Comparison of ENCODE assay signal across 8 cellular contexts in the genomic region with DNA sequence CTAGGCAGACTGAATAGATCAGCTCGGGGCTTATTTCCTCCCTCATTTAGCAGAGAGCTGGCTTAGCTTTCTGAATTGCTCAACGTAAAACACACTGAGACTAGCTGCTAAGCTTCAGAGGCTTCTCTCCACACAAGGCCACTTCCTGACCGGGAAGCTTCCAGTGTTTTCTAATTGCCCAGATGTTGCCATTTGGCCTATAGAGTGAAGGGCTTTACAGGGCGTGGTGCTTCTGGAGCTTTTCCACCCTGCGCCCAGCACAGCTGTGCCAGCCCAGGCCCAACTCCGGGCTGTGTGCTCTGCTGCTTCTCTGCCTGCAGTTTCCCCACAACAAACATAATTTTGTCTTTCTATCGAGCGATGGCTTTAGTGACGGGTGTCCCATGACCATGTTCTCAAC. TPM values are rescaled to one million over a fixed set of nuclear protein-coding genes. Genes with fewer than 3 reads are reported as not detected.
DNase-seq lines count a peak whose midpoint lies in the region; ATAC-seq and TF ChIP-seq lines count a peak whose summit lies in the region.

No MANE protein-coding gene starts in this region.

- H2AFZ ChIP-seq in GM23338: no peak overlapping the region; the same call in 1 of the 2 replicates

- DNase-seq in GM23338 (ENCODE audit: low spot score) (no peak), hepatic stellate cell (ENCODE audit: low spot score) (no peak), KG1 (lab: John Stamatoyannopoulos, UW) (no peak)

- ATAC-seq in GM23338 (peak; percentile 9; the same call in 2 of the 3 replicates), GM21737 (IDR thresholded peaks at IDR 0.05; ENCODE audit: unreplicated experiment) (no peak), GM18511 (IDR thresholded peaks at IDR 0.05; ENCODE audit: unreplicated experiment) (no peak)

- H3K4me1 ChIP-seq in GM23338 (ENCODE audit: insufficient read depth) (peaks cover 25% of the 10 kb centered on the region), iPS-20b (ENCODE audit: insufficient read depth, low read length) (peaks cover 17% of the 10 kb centered on the region), skeletal muscle satellite cell (ENCODE audit: control insufficient read depth, insufficient read depth, low read length) (peaks cover 18% of the 10 kb centered on the region)

- H3K79me2 ChIP-seq in GM23338 (replicated peaks; ENCODE audit: insufficient read depth): no peaks in the 10 kb centered on the region

- H3K9me3 ChIP-seq in iPS-20b (ENCODE audit: insufficient read depth, low read depth, low read length) (no peaks in the 10 kb centered on the region), skeletal muscle satellite cell (replicated peaks; ENCODE audit: low read length) (no peaks in the 10 kb centered on the region)

- H3K27ac Mint-ChIP-seq in GM23338: 0 out of 2 replicates have a peak overlapping the region, but pooled peaks have one; percentile 6

- H3K9ac ChIP-seq in iPS-20b (ENCODE audit: low read depth, low read length) (peak overlapping the region; percentile 52; the same call in 1 of the 2 replicates), skeletal muscle satellite cell (ENCODE audit: low read depth, low read length) (peak overlapping the region; percentile 58)

- no peaks in the 10 kb centered on the region for H4K20me1 ChIP-seq in GM23338 (replicated peaks; ENCODE audit: insufficient read depth)

- H3K9me2 ChIP-seq in GM23338 (ENCODE audit: insufficient read depth): no peaks in the 10 kb centered on the region; the same call in 1 of the 2 replicates

- H3K9me3 Mint-ChIP-seq in GM23338: no peaks in the 10 kb centered on the region

- H3K27me3 Mint-ChIP-seq in GM23338 (ENCODE audit: insufficient read depth, low read depth, poor library complexity): peaks cover 7% of the 10 kb centered on the region

- WGBS in adipose tissue, 3 donors: 52 to 80% (median 58%) methylated on average over 9 of the region's 9 CpGs

- H3F3A ChIP-seq in GM23338 (replicated peaks; ENCODE audit: low read depth): peaks cover 7% of the 10 kb centered on the region

- TF ChIP-seq CTCF in GM23338 (conservative IDR thresholded peaks at IDR 0.05; ENCODE audit: low read depth in 2 of 2): no peak

- H3K4me2 ChIP-seq in GM23338: peak overlapping the region; percentile 67
- peak overlapping the region; percentile 95 for H3K4me2 ChIP-seq in skeletal muscle satellite cell (ENCODE audit: low read length)

- H3K27ac ChIP-seq in GM23338 (ENCODE audit: low read depth): peak overlapping the region; percentile 87; the same call in 1 of the 2 replicates
- H3K27ac ChIP-seq in adipose tissue (ENCODE audit: low read depth, low read length): peak overlapping the region; percentile 13
- peak overlapping the region; percentile 44 for H3K27ac ChIP-seq in iPS-20b (ENCODE audit: low read length)

- peaks cover 3% of the 10 kb centered on the region; the same call in 1 of the 3 replicates for H3K36me3 Mint-ChIP-seq in GM23338 (ENCODE audit: low read depth)

- no peaks in the 10 kb centered on the region for H3K27me3 ChIP-seq in GM23338 (ENCODE audit: insufficient read depth)
- no peaks in the 10 kb centered on the region for H3K27me3 ChIP-seq in iPS-20b (ENCODE audit: insufficient read depth, low read length)
- H3K27me3 ChIP-seq in skeletal muscle satellite cell (ENCODE audit: control insufficient read depth, insufficient read depth, low read length): peaks cover 14% of the 10 kb centered on the region

- H3K4me3 ChIP-seq in GM23338: peak overlapping the region; percentile 45; the same call in 1 of the 2 replicates
- peak overlapping the region; percentile 59; the same call in 1 of the 2 replicates for H3K4me3 ChIP-seq in iPS-20b (ENCODE audit: low read length)
- peak overlapping the region; percentile 69 for H3K4me3 ChIP-seq in skeletal muscle satellite cell (ENCODE audit: low read length)

- H3K4me1 Mint-ChIP-seq in GM23338: peaks cover 31% of the 10 kb centered on the region

- H3K4me3 Mint-ChIP-seq in GM23338: peak overlapping the region; percentile 43

- H3K36me3 ChIP-seq in GM23338 (ENCODE audit: insufficient read depth): no peaks in the 10 kb centered on the region
- H3K36me3 ChIP-seq in iPS-20b (ENCODE audit: insufficient read depth, low read depth, low read length): no peaks in the 10 kb centered on the region
- no peaks in the 10 kb centered on the region for H3K36me3 ChIP-seq in skeletal muscle satellite cell (ENCODE audit: insufficient read depth, low read length)

TF ChIP-seq in GM23338, 12 proteins besides CTCF, POLR2A, EP300 and RAD21 (continues in another document):
- TF ChIP-seq POLR2AphosphoS5 (IDR thresholded peaks at IDR 0.05; ENCODE audit: low read depth): no peak
- TF ChIP-seq STAT1 (IDR thresholded peaks at IDR 0.05; ENCODE audit: unreplicated experiment): no peak
- TF ChIP-seq NANOG (IDR thresholded peaks at IDR 0.05; ENCODE audit: borderline replicate concordance): no peak
- TF ChIP-seq, protein P1, sequence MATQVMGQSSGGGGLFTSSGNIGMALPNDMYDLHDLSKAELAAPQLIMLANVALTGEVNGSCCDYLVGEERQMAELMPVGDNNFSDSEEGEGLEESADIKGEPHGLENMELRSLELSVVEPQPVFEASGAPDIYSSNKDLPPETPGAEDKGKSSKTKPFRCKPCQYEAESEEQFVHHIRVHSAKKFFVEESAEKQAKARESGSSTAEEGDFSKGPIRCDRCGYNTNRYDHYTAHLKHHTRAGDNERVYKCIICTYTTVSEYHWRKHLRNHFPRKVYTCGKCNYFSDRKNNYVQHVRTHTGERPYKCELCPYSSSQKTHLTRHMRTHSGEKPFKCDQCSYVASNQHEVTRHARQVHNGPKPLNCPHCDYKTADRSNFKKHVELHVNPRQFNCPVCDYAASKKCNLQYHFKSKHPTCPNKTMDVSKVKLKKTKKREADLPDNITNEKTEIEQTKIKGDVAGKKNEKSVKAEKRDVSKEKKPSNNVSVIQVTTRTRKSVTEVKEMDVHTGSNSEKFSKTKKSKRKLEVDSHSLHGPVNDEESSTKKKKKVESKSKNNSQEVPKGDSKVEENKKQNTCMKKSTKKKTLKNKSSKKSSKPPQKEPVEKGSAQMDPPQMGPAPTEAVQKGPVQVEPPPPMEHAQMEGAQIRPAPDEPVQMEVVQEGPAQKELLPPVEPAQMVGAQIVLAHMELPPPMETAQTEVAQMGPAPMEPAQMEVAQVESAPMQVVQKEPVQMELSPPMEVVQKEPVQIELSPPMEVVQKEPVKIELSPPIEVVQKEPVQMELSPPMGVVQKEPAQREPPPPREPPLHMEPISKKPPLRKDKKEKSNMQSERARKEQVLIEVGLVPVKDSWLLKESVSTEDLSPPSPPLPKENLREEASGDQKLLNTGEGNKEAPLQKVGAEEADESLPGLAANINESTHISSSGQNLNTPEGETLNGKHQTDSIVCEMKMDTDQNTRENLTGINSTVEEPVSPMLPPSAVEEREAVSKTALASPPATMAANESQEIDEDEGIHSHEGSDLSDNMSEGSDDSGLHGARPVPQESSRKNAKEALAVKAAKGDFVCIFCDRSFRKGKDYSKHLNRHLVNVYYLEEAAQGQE (IDR thresholded peaks at IDR 0.05; ENCODE audit: unreplicated experiment): no peak
- no peak for TF ChIP-seq JUNB (IDR thresholded peaks at IDR 0.05; ENCODE audit: unreplicated experiment)
- TF ChIP-seq ZNF331 (CRISPR knock-in tag; IDR thresholded peaks at IDR 0.05; ENCODE audit: low read depth): no peak
- TF ChIP-seq EZH2phosphoT487 (IDR thresholded peaks at IDR 0.05; ENCODE audit: unreplicated experiment): no peak
- no peak for TF ChIP-seq EZH2 (IDR thresholded peaks at IDR 0.05; ENCODE audit: low read depth, unreplicated experiment)
- TF ChIP-seq ZNF114 (CRISPR knock-in tag; IDR thresholded peaks at IDR 0.05): no peak
- no peak for TF ChIP-seq ETS1 (IDR thresholded peaks at IDR 0.05)
- TF ChIP-seq CREB1 (CRISPR knock-in tag; IDR thresholded peaks at IDR 0.05; ENCODE audit: low read depth): no peak

RNA-seq across cellular contexts. Expression of gene FAM240A, which starts 16.7 kb away (rescaled TPM):
- total RNA-seq in GM23338 (2014; rRNA removed; shearing (Covaris generic)): not detected in 2 replicates
- polyA plus RNA-seq in GM23338 (2016; fragmentation: Nextera tagmentation; extraction: Ambion mirVana) (0.18 TPM in 1 of 2 replicates, not detected in the other), adipose tissue (not detected)
- not detected in 2 replicates for total RNA-seq in skeletal muscle satellite cell (2012; rRNA removed)

Comparison
In these comparisons a context has a peak if more than half of its experiments do, and no peak if none do; other contexts are left out.
1. H3K27ac ChIP-seq: peak in every context shown above with its lines; median percentile 87 in GM23338; 44 in iPS-20b; 13 in adipose tissue.